1 cellular context compared by ENCODE assay signal in the genomic region with DNA sequence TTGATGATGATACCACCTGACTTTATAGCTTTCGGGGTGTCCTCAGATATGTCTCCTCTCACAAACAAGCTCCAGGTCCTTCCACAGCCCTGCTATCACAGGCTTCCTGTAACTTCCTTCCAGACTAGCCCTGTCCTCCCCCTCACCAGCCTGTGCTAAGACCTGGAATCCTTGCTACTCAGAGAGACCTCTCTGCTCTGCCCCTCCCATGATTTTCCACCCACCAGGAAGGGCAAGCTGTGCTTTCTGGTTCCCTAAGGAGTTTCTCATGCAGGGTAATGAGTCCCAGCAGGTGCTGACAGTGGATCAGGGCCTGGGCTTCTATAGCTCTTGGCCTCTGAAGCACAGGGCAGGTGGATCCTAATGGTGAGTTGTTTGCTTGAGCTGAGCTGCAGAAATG.
TF ChIP-seq lines count a peak whose summit lies in the region.

No MANE protein-coding gene starts in this region.

TF ChIP-seq in IMR-90, 13 proteins besides CTCF, POLR2A, EP300 and RAD21:
- TF ChIP-seq FOS (IDR thresholded peaks at IDR 0.05; ENCODE audit: low read depth, low read length) (no peak), MXI1 (IDR thresholded peaks at IDR 0.05; ENCODE audit: borderline replicate concordance, low read depth, low read length) (no peak), MAFK (IDR thresholded peaks at IDR 0.05; ENCODE audit: low read depth, low read length) (no peak), CHD1 (IDR thresholded peaks at IDR 0.05; ENCODE audit: low read depth, low read length) (no peak), RFX5 (IDR thresholded peaks at IDR 0.05; ENCODE audit: low read depth, low read length) (no peak)
- TF ChIP-seq, protein P1, sequence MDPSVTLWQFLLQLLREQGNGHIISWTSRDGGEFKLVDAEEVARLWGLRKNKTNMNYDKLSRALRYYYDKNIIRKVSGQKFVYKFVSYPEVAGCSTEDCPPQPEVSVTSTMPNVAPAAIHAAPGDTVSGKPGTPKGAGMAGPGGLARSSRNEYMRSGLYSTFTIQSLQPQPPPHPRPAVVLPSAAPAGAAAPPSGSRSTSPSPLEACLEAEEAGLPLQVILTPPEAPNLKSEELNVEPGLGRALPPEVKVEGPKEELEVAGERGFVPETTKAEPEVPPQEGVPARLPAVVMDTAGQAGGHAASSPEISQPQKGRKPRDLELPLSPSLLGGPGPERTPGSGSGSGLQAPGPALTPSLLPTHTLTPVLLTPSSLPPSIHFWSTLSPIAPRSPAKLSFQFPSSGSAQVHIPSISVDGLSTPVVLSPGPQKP (IDR thresholded peaks at IDR 0.05; ENCODE audit: borderline replicate concordance, low read depth, low read length) = no peak
- TF ChIP-seq, protein P2, sequence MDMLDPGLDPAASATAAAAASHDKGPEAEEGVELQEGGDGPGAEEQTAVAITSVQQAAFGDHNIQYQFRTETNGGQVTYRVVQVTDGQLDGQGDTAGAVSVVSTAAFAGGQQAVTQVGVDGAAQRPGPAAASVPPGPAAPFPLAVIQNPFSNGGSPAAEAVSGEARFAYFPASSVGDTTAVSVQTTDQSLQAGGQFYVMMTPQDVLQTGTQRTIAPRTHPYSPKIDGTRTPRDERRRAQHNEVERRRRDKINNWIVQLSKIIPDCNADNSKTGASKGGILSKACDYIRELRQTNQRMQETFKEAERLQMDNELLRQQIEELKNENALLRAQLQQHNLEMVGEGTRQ (IDR thresholded peaks at IDR 0.05; ENCODE audit: low read depth, low read length) = no peak
TF ChIP-seq in IMR-90: peak in this region for 0.
